ENCODE assay signal across 1 cellular context in genomic region chr17:6094453-6094852, GRCh38.
A peak's percentile ranks its signal among the peaks of the same experiment; 100 is the strongest.
TF ChIP-seq lines count a peak whose summit lies in the region.

No MANE protein-coding gene starts in this region.

TF ChIP-seq in HEK293, 187 proteins besides CTCF, POLR2A, EP300 and RAD21 (continued from another document):
- TF ChIP-seq ZBTB6 (tag by site-specific recombination; IDR thresholded peaks at IDR 0.05): no peak
- TF ChIP-seq KLF10 (tag by site-specific recombination; IDR thresholded peaks at IDR 0.05): no peak
- TF ChIP-seq ZNF366 (tag by site-specific recombination; conservative IDR thresholded peaks at IDR 0.05): peak; percentile 96
